In the genomic region with DNA sequence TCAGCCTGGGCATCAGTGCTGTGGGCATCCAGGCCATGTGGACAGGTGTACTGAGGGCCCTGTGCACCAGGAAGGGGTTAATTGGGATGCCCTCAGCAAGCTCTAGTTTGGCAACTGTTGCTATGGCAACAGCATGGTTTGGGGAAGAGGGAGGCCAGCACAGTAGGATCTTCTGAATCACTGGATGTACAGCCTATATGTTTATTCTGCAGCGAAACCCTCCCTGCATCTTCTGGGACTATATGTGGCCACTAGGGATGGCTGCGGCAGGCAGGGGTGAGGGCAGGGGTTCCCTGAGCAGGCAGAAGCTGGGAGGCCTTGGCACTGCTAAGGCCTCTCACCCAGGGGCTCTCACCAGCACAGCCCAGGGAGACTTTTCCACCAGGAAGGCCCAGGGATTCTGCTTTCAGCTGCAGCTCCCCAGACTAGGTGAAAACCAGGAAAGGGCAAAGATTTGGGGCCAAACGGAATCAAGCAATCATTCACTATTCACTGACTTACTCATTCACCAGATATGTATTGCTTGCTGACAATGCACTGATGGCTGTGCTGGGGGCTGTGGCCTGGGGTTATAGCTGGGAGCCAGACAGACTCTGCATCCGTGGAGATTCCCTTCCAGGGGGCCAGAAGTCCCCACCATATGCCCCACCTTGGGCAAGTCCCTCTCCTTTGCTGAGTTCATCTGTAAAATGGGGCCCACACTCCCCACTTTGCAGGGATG, we compare ENCODE assay signal across 15 cellular contexts. TPM values are rescaled to one million over a fixed set of nuclear protein-coding genes. Genes with fewer than 3 reads are reported as not detected.
A peak's percentile ranks its signal among the peaks of the same experiment; 100 is the strongest.
DNase-seq lines count a peak whose midpoint lies in the region; ATAC-seq and TF ChIP-seq lines count a peak whose summit lies in the region.
"Had no signal": no experiment of that assay in that cellular context is flagged by ENCODE, and none has a peak within 500 bp of the region (broad histone marks: within the 10 kb centered on the region; RNA-seq: fewer than 3 reads in every experiment).

No MANE protein-coding gene starts in this region.

- no peaks in the 10 kb centered on the region for H3K9me3 ChIP-seq in HEK293 (ENCODE audit: control insufficient read depth, insufficient read depth, low read depth, low read length)
- H3K9me3 ChIP-seq in naive thymus-derived CD4-positive, alpha-beta T cell (ENCODE audit: control insufficient read depth in 2 of 3, low read length in 3 of 3) = no peaks in the 10 kb centered on the region
- H3K9me3 ChIP-seq: thoracic aorta had no signal

- H3K4me1 Mint-ChIP-seq in progenitor cell of endocrine pancreas (ENCODE audit: low read depth) = peaks cover 17% of the 10 kb centered on the region
- peaks cover 4 to 18% (median 11%) of the 10 kb centered on the region in 7 donors for H3K4me1 Mint-ChIP-seq in naive thymus-derived CD4-positive, alpha-beta T cell

- POLR2A ChIA-PET in HEK293 (lab: Yijun Ruan, JAX) = interaction anchor here (0.6 to 1.1 kb wide), 3 partner anchors 17 to 80 kb away, joined by 3 to 4 read pairs (median 4); no protein-coding TSS in a partner anchor
- POLR2A ChIA-PET in naive thymus-derived CD4-positive, alpha-beta T cell (lab: Charles Lee) = interaction anchor here (1.2 kb wide), 1 partner anchor 11 kb away, joined by 5 read pairs; no protein-coding TSS in a partner anchor

- intact Hi-C loops in naive thymus-derived CD4-positive, alpha-beta T cell (cut with micrococcal nuclease) = no loop called here

- no peak overlapping the region for H3K27ac ChIP-seq in HEK293 (ENCODE audit: extremely low read depth, low read depth, low read length)
- no peak overlapping the region for H3K27ac ChIP-seq in naive thymus-derived CD4-positive, alpha-beta T cell (ENCODE audit: low read depth, low read length)
- H3K27ac ChIP-seq: thoracic aorta, WERI-Rb-1 had no signal

- H3K9me3 Mint-ChIP-seq in progenitor cell of endocrine pancreas (ENCODE audit: low read depth) = peaks cover 7% of the 10 kb centered on the region
- peaks cover 0 to 9% (median 5%) of the 10 kb centered on the region in 11 donors for H3K9me3 Mint-ChIP-seq in naive thymus-derived CD4-positive, alpha-beta T cell

- H3K27ac Mint-ChIP-seq in progenitor cell of endocrine pancreas = no peak overlapping the region
- H3K27ac Mint-ChIP-seq in naive thymus-derived CD4-positive, alpha-beta T cell = peak overlapping the region in 2 of 9 donors; percentile 32 to 46

- H3K27me3 Mint-ChIP-seq in progenitor cell of endocrine pancreas = no peaks in the 10 kb centered on the region
- H3K27me3 Mint-ChIP-seq in naive thymus-derived CD4-positive, alpha-beta T cell = peaks cover 0 to 2% (median 0%) of the 10 kb centered on the region in 5 donors

- no peak for TF ChIP-seq POLR2A in GM18505 (IDR thresholded peaks at IDR 0.05; ENCODE audit: borderline replicate concordance, extremely low read depth, insufficient read depth, insufficient read length)

- no peaks in the 10 kb centered on the region for H3K36me3 Mint-ChIP-seq in progenitor cell of endocrine pancreas (ENCODE audit: insufficient read depth)
- peaks cover 0 to 4% (median 0%) of the 10 kb centered on the region in 5 donors for H3K36me3 Mint-ChIP-seq in naive thymus-derived CD4-positive, alpha-beta T cell

- CTCF ChIA-PET in HEK293 (lab: Yijun Ruan, JAX) = interaction anchor here (0.6 kb wide), 1 partner anchor 71 kb away, joined by 3 read pairs; no protein-coding TSS in a partner anchor
- CTCF ChIA-PET in naive thymus-derived CD4-positive, alpha-beta T cell (lab: Charles Lee) = interaction anchor here (1.0 kb wide), 1 partner anchor 72 kb away, joined by 3 read pairs; no protein-coding TSS in a partner anchor

- DNase-seq in AG08395 (ENCODE audit: low spot score) (peak; percentile 24), T1000 (lab: John Stamatoyannopoulos, UW) (peak; percentile 50), islet precursor cell (peak; percentile 74), progenitor cell of endocrine pancreas (ENCODE audit: low spot score, unreplicated experiment) (no peak), GM19238 (ENCODE audit: insufficient read length, low spot score) (no peak)
- no peak for DNase-seq in naive thymus-derived CD4-positive, alpha-beta T cell
- DNase-seq: activated gamma-delta T cell treated with Interleukin-2 at 50 U/mL for 16 hours; AML-193; effector memory CD4-positive, alpha-beta T cell; KG1; NCI-H2029; WERI-Rb-1 had no signal

- H3K36me3 ChIP-seq in HEK293 (ENCODE audit: control insufficient read depth in 2 of 2, insufficient read depth in 1 of 2, low read length in 2 of 2) = no peaks in the 10 kb centered on the region; a peak in 1 of 3 replicates
- no peaks in the 10 kb centered on the region for H3K36me3 ChIP-seq in naive thymus-derived CD4-positive, alpha-beta T cell (ENCODE audit: control insufficient read depth in 2 of 3, insufficient read depth in 3 of 3, low read length in 3 of 3)
- H3K36me3 ChIP-seq: thoracic aorta, WERI-Rb-1 had no signal

- H3K4me3 Mint-ChIP-seq in progenitor cell of endocrine pancreas (ENCODE audit: low read depth) = no peak overlapping the region
- H3K4me3 Mint-ChIP-seq in naive thymus-derived CD4-positive, alpha-beta T cell = no peak overlapping the region

- no peak for TF ChIP-seq CTCF in HEK293 (tag by site-specific recombination; IDR thresholded peaks at IDR 0.05)
- TF ChIP-seq CTCF in progenitor cell of endocrine pancreas (IDR thresholded peaks at IDR 0.05; ENCODE audit: unreplicated experiment) = no peak

- H3K27me3 ChIP-seq in naive thymus-derived CD4-positive, alpha-beta T cell (ENCODE audit: control insufficient read depth in 2 of 2, insufficient read depth in 2 of 2, low read length in 2 of 2) = no peaks in the 10 kb centered on the region

- H3K4me3 ChIP-seq in HEK293 (ENCODE audit: low read depth, low read length) = no peak overlapping the region
- H3K4me3 ChIP-seq in naive thymus-derived CD4-positive, alpha-beta T cell (ENCODE audit: low read length) = no peak overlapping the region
- H3K4me3 ChIP-seq: thoracic aorta had no signal

- H3K4me1 ChIP-seq in HEK293 (ENCODE audit: control insufficient read depth, insufficient read depth, low read length) = no peaks in the 10 kb centered on the region
- no peaks in the 10 kb centered on the region for H3K4me1 ChIP-seq in naive thymus-derived CD4-positive, alpha-beta T cell (ENCODE audit: control insufficient read depth in 2 of 2, insufficient read depth in 2 of 2, low read length in 2 of 2)

- no peak for ATAC-seq in GM18505 (IDR thresholded peaks at IDR 0.05; ENCODE audit: unreplicated experiment)
- no peak for ATAC-seq in naive thymus-derived CD4-positive, alpha-beta T cell

TF ChIP-seq in HEK293, 187 proteins besides CTCF, POLR2A, EP300 and RAD21:
- TF ChIP-seq GLIS1 (tag by site-specific recombination; IDR thresholded peaks at IDR 0.05) (0 out of 2 replicates have a peak, but pooled peaks have one; percentile 20), SP2 (tag by site-specific recombination; IDR thresholded peaks at IDR 0.05) (no peak), ZNF341 (tag by site-specific recombination; IDR thresholded peaks at IDR 0.05; ENCODE audit: low read depth) (no peak)
TF ChIP-seq in HEK293: peak in this region for 1.

RNA-seq across cellular contexts. Expression of gene IRF2BPL, which starts 42.8 kb away (rescaled TPM):
- 51.1 and 56.2 TPM in 2 replicates for total RNA-seq in progenitor cell of endocrine pancreas
- 10 to 100 TPM; 30.2 to 45.2 (median 34.6) TPM for total RNA-seq in naive thymus-derived CD4-positive, alpha-beta T cell
- polyA plus RNA-seq in naive thymus-derived CD4-positive, alpha-beta T cell = 1 to 10 TPM; 3.5 to 3.8 TPM

Comparison
In these comparisons a context has a peak if more than half of its experiments do, and no peak if none do; other contexts are left out.
1. DNase-seq: peak in AG08395 (single experiment), T1000 (single experiment) and islet precursor cell (single experiment); none in progenitor cell of endocrine pancreas (single experiment), GM19238 (single experiment) and naive thymus-derived CD4-positive, alpha-beta T cell (0 of 9).